In genomic region chr6:27700337-27700736, GRCh38 we compare ENCODE assay signal across 25 cellular contexts.
"Had no signal": no experiment of that assay in that cellular context is flagged by ENCODE, and none has a peak within 500 bp of the region (broad histone marks: within the 10 kb centered on the region; RNA-seq: fewer than 3 reads in every experiment).

No MANE protein-coding gene starts in this region.

- H3K27ac ChIP-seq: KMS-11, PC-9, Peyer's patch, SJCRH30 had no signal

- DNase-seq: IMR-90, Kasumi-1, MM.1S, NCI-H1048, NCI-H1105, NCI-H1417, NCI-H1436 treated with DMSO at 0.1 percent for 48 hours, NCI-H1694, NCI-H187 treated with DMSO at 0.1 percent for 48 hours, NCI-H2029 treated with DMSO at 0.1 percent for 48 hours, NCI-H2227 treated with DMSO at 0.1 percent for 48 hours, NCI-H524 treated with DMSO at 0.1 percent for 48 hours, NCI-H69, NCI-H774, OCI-M1, PC-9, Peyer's patch, SHP77 treated with DMSO at 0.1 percent for 48 hours, SJCRH30, T-helper 1 cell had no signal

- H3K4me3 ChIP-seq: K562, PC-9, Peyer's patch, SJCRH30 had no signal

- H3K36me3 ChIP-seq: SJCRH30 had no signal

- H3K27me3 ChIP-seq: Peyer's patch, SJCRH30 had no signal

- H3K9me3 ChIP-seq: Peyer's patch, SJCRH30 had no signal

- H3K4me1 ChIP-seq: Peyer's patch, SJCRH30 had no signal

- ATAC-seq: HepG2, K562, Right ventricle myocardium inferior, SK-N-SH treated with all-trans-retinoic acid at 6 μM for 48 hours had no signal
